ENCODE assay signal across 26 cellular contexts in genomic region chr1:178266619-178267066, GRCh38.
A peak's percentile ranks its signal among the peaks of the same experiment; 100 is the strongest.
DNase-seq lines count a peak whose midpoint lies in the region; ATAC-seq, FAIRE-seq and TF ChIP-seq lines count a peak whose summit lies in the region.
"Had no signal": no experiment of that assay in that cellular context is flagged by ENCODE, and none has a peak within 500 bp of the region (broad histone marks: within the 10 kb centered on the region; RNA-seq: fewer than 3 reads in every experiment).

No MANE protein-coding gene starts in this region.

- peaks cover 8% of the 10 kb centered on the region for H3K36me3 Mint-ChIP-seq in Calu3 (ENCODE audit: insufficient read depth, unreplicated experiment)
- H3K36me3 Mint-ChIP-seq in activated T-helper 17 cell treated with anti-CD3 and anti-CD28 coated beads, Interleukin-2, amount 50 U/mL, for 72 hours (ENCODE audit: low read depth): no peaks in the 10 kb centered on the region
- H3K36me3 Mint-ChIP-seq: CD14-positive monocyte had no signal

- no peak overlapping the region for H2BK5ac ChIP-seq in IMR-90 (ENCODE audit: low read depth, low read length, poor library complexity, severe bottlenecking)
- H2BK5ac ChIP-seq in H1 (ENCODE audit: low read depth, low read length): peak overlapping the region; percentile 94

- H3K9me3 ChIP-seq in IMR-90 (ENCODE audit: control insufficient read depth, insufficient read depth, low read length): no peaks in the 10 kb centered on the region
- H3K9me3 ChIP-seq in H1 (ENCODE audit: insufficient read depth in 2 of 2, low read depth in 1 of 2, low read length in 1 of 2): no peaks in the 10 kb centered on the region
- no peaks in the 10 kb centered on the region for H3K9me3 ChIP-seq in A673 (ENCODE audit: low read depth, low read length, poor library complexity, severe bottlenecking)
- H3K9me3 ChIP-seq: sigmoid colon, SJCRH30, testis had no signal

- no peak overlapping the region for H2AFZ ChIP-seq in IMR-90 (replicated peaks; ENCODE audit: low read length, poor library complexity)
- H2AFZ ChIP-seq in H1 (ENCODE audit: low read length): no peak overlapping the region

- H3K4me1 ChIP-seq in IMR-90 (ENCODE audit: control insufficient read depth, insufficient read depth, low read length) (peaks cover 5% of the 10 kb centered on the region), H1 (replicated peaks in 1 of 4; ENCODE audit: control insufficient read depth in 3 of 4, insufficient read depth in 4 of 4, low read length in 3 of 4) (peaks cover 6 to 32% (median 18%) of the 10 kb centered on the region in 4 experiments; a peak in 6 of 7 replicates), A673 (ENCODE audit: insufficient read depth, low read length, poor library complexity, severe bottlenecking) (no peaks in the 10 kb centered on the region)
- H3K4me1 ChIP-seq: testis had no signal

- TF ChIP-seq CTCF in Calu3 (IDR thresholded peaks at IDR 0.05; ENCODE audit: unreplicated experiment): no peak
- TF ChIP-seq CTCF in IMR-90 (conservative IDR thresholded peaks at IDR 0.05; ENCODE audit: low read depth, low read length): no peak
- TF ChIP-seq CTCF in H1 (IDR thresholded peaks at IDR 0.05; ENCODE audit: control extremely low read depth in 1 of 3, insufficient read depth in 1 of 3, low read depth in 1 of 3, low read length in 3 of 3): no peak
- TF ChIP-seq CTCF in D721Med (IDR thresholded peaks at IDR 0.05; ENCODE audit: insufficient read depth, missing control alignments): no peak
- no peak for TF ChIP-seq CTCF in A673 (conservative IDR thresholded peaks at IDR 0.05; ENCODE audit: low read depth, low read length)

- POLR2A ChIA-PET in IMR-90 (lab: Charles Lee; ENCODE audit: unreplicated experiment) (no interaction called here), H1 (lab: Charles Lee; ENCODE audit: partially characterized antibody) (interaction anchor here (0.6 to 2.1 kb wide), 7 partner anchors 11 to 173 kb away, joined by 3 to 7 read pairs (median 3); no protein-coding TSS in a partner anchor), A673 (lab: Charles Lee; ENCODE audit: low non-redundant PET) (no interaction called here)

- H3K4me2 ChIP-seq in IMR-90 (ENCODE audit: low read depth, low read length) (no peak overlapping the region), H1 (ENCODE audit: insufficient read depth in 1 of 2, low read depth in 2 of 2, low read length in 2 of 2) (peak overlapping the region; percentile 57 to 61)

- H3K4me3 Mint-ChIP-seq in Calu3 (ENCODE audit: low read depth, unreplicated experiment): no peak overlapping the region
- H3K4me3 Mint-ChIP-seq in activated T-helper 17 cell treated with anti-CD3 and anti-CD28 coated beads, Interleukin-2, amount 50 U/mL, for 72 hours: no peak overlapping the region
- H3K4me3 Mint-ChIP-seq: CD14-positive monocyte, nephron had no signal

- H3K79me1 ChIP-seq in IMR-90 (ENCODE audit: low read depth in 1 of 2, low read length in 2 of 2): peaks cover 27 to 36% of the 10 kb centered on the region in 2 experiments
- H3K79me1 ChIP-seq in H1 (ENCODE audit: low read depth, low read length): no peaks in the 10 kb centered on the region; the same call in 1 of the 2 replicates

- H3K4me1 Mint-ChIP-seq in Calu3 (ENCODE audit: low read depth, unreplicated experiment): peaks cover 73% of the 10 kb centered on the region
- H3K4me1 Mint-ChIP-seq in activated T-helper 17 cell treated with anti-CD3 and anti-CD28 coated beads, Interleukin-2, amount 50 U/mL, for 72 hours: no peaks in the 10 kb centered on the region

- H4K20me1 ChIP-seq in IMR-90 (ENCODE audit: insufficient read depth, low read length) (no peaks in the 10 kb centered on the region), H1 (replicated peaks in 1 of 2; ENCODE audit: control insufficient read depth in 1 of 2, insufficient read depth in 2 of 2, low read length in 2 of 2) (no peaks in the 10 kb centered on the region)

- H4K91ac ChIP-seq in IMR-90 (ENCODE audit: insufficient read depth, low read depth, low read length): no peak overlapping the region
- peak overlapping the region; percentile 90 for H4K91ac ChIP-seq in H1 (replicated peaks; ENCODE audit: insufficient read length, low read length)

- H3K36me3 ChIP-seq in IMR-90 (ENCODE audit: control insufficient read depth, insufficient read depth, low read length) (no peaks in the 10 kb centered on the region), H1 (ENCODE audit: control insufficient read depth in 2 of 4, insufficient read depth in 4 of 4, low read length in 3 of 4) (no peaks in the 10 kb centered on the region), A673 (ENCODE audit: insufficient read depth, low read length, poor library complexity, severe bottlenecking) (no peaks in the 10 kb centered on the region)
- H3K36me3 ChIP-seq: brain microvascular endothelial cell, sigmoid colon, SJCRH30 had no signal

- H2BK120ac ChIP-seq in IMR-90 (ENCODE audit: low read depth, low read length): peak overlapping the region; percentile 51; the same call in 1 of the 2 replicates
- H2BK120ac ChIP-seq in H1 (replicated peaks; ENCODE audit: low read depth, low read length): no peak overlapping the region

- H3K9ac ChIP-seq in IMR-90 (ENCODE audit: low read depth, low read length) (no peak overlapping the region), H1 (replicated peaks in 1 of 4; ENCODE audit: extremely low read depth in 1 of 4, low read depth in 3 of 4, low read length in 3 of 4) (peak overlapping the region in 3 of 4 experiments; percentile 15 to 34 (median 33); a peak in 2 of 7 replicates)

- H3K56ac ChIP-seq in IMR-90 (ENCODE audit: extremely low read depth, insufficient read depth, low read length): no peak overlapping the region
- H3K56ac ChIP-seq in H1 (replicated peaks; ENCODE audit: insufficient read length, low read depth, low read length): peak overlapping the region; percentile 80

- H3K4me3 ChIP-seq in IMR-90 (ENCODE audit: insufficient read depth, low read depth, low read length) (no peak overlapping the region), H1 (ENCODE audit: extremely low read depth in 1 of 4, insufficient read depth in 2 of 4, low read depth in 3 of 4, low read length in 4 of 4) (peak overlapping the region in 1 of 4 experiments; percentile 54; a peak in 2 of 8 replicates), A673 (ENCODE audit: low read depth, low read length, poor library complexity, severe bottlenecking) (no peak overlapping the region)
- H3K4me3 ChIP-seq: sigmoid colon, SJCRH30, testis had no signal

- DNase-seq in Calu3 (no peak), IMR-90 (no peak), H1 (ENCODE audit: low read depth in 1 of 2, low spot score in 2 of 2) (peak; percentile 77 to 94), islet precursor cell (peak; percentile 84), D721Med (ENCODE audit: insufficient read length, low spot score) (no peak), A673 (ENCODE audit: low spot score) (no peak)
- DNase-seq: activated CD4-positive, alpha-beta T cell treated with anti-CD3 and anti-CD28 coated beads, Interleukin-2, amount 50 U/mL, for 1 hour; brain microvascular endothelial cell; cortex of kidney; DMS153; left cardiac atrium; NCI-H1105; NCI-H2081 treated with DMSO at 0.1 percent for 48 hours; OCI-M1; sigmoid colon; SJCRH30; T-helper 2 cell; testis had no signal

- H4K8ac ChIP-seq in IMR-90 (ENCODE audit: low read depth in 2 of 2, low read length in 2 of 2): peak overlapping the region in 1 of 2 experiments; percentile 13; a peak in 1 of 4 replicates
- no peak overlapping the region for H4K8ac ChIP-seq in H1 (ENCODE audit: extremely low read depth, insufficient read depth, low read length)

- H3K18ac ChIP-seq in IMR-90 (ENCODE audit: low read depth, low read length): no peak overlapping the region
- peak overlapping the region; percentile 93; the same call in 1 of the 2 replicates for H3K18ac ChIP-seq in H1 (ENCODE audit: extremely low read depth, low read length)

- dilution Hi-C loops in IMR-90 (cut with HindIII; ENCODE audit: low sequenced_read_pairs, unreplicated experiment): no loop called here

- no peaks in the 10 kb centered on the region for H3K27me3 Mint-ChIP-seq in Calu3 (ENCODE audit: unreplicated experiment)
- no peaks in the 10 kb centered on the region for H3K27me3 Mint-ChIP-seq in activated T-helper 17 cell treated with anti-CD3 and anti-CD28 coated beads, Interleukin-2, amount 50 U/mL, for 72 hours

- H2BK12ac ChIP-seq in H1 (ENCODE audit: low read depth, low read length): peak overlapping the region; percentile 83; the same call in 1 of the 2 replicates

- H2BK20ac ChIP-seq in IMR-90 (ENCODE audit: low read depth, low read length) (no peak overlapping the region), H1 (ENCODE audit: low read length) (peak overlapping the region; percentile 76)

- no peaks in the 10 kb centered on the region for H3K23me2 ChIP-seq in H1 (ENCODE audit: low read depth, low read length)

- TF ChIP-seq EP300 in H1 (IDR thresholded peaks at IDR 0.05; ENCODE audit: borderline replicate concordance in 1 of 2, low read depth in 2 of 2, low read length in 2 of 2): peak in 1 of 2 experiments; percentile 71; a peak in 1 of 3 replicates

- H3K27ac ChIP-seq in IMR-90 (ENCODE audit: insufficient read depth, low read length) (no peak overlapping the region), H1 (ENCODE audit: low read depth, low read length) (peak overlapping the region; percentile 61; the same call in 1 of the 2 replicates), A673 (ENCODE audit: low read depth, low read length, poor library complexity, severe bottlenecking) (no peak overlapping the region)
- H3K27ac ChIP-seq: brain microvascular endothelial cell, sigmoid colon, SJCRH30, testis, VCaP had no signal

- H4K5ac ChIP-seq in IMR-90 (ENCODE audit: low read depth, low read length): no peak overlapping the region
- H4K5ac ChIP-seq in H1 (ENCODE audit: insufficient read length, low read depth, low read length): peak overlapping the region; percentile 91

- intact Hi-C loops in Calu3 (cut with micrococcal nuclease; ENCODE audit: unreplicated experiment): no loop called here
- intact Hi-C loops in IMR-90 (cut with micrococcal nuclease): no loop called here
- intact Hi-C loops in A673 (cut with micrococcal nuclease; ENCODE audit: unreplicated experiment): no loop called here

- FAIRE-seq in H1 (lab: Jason Lieb, UNC): peak; percentile 99
- FAIRE-seq in D721Med (lab: Jason Lieb, UNC): no peak
- FAIRE-seq: endothelial cell of umbilical vein, GM12891 had no signal

- H3K4ac ChIP-seq in IMR-90 (ENCODE audit: low read depth, low read length) (no peak overlapping the region), H1 (replicated peaks; ENCODE audit: insufficient read length, low read depth, low read length) (no peak overlapping the region)

- H3K14ac ChIP-seq in IMR-90 (replicated peaks; ENCODE audit: low read depth, low read length) (no peak overlapping the region), H1 (ENCODE audit: insufficient read length) (no peak overlapping the region)

- TF ChIP-seq POLR2A in IMR-90 (IDR thresholded peaks at IDR 0.05; ENCODE audit: low read depth, low read length) (no peak), H1 (IDR thresholded peaks at IDR 0.05; ENCODE audit: control extremely low read depth in 1 of 2, low read depth in 2 of 2, low read length in 2 of 2) (peak in 1 of 2 experiments; percentile 81; a peak in 2 of 3 replicates)

- H3K23ac ChIP-seq in IMR-90 (ENCODE audit: low read depth, low read length) (no peak overlapping the region), H1 (ENCODE audit: insufficient read length) (no peak overlapping the region)

- H3K27ac Mint-ChIP-seq in Calu3 (ENCODE audit: unreplicated experiment): peak overlapping the region; percentile 55
- no peak overlapping the region for H3K27ac Mint-ChIP-seq in activated T-helper 17 cell treated with anti-CD3 and anti-CD28 coated beads, Interleukin-2, amount 50 U/mL, for 72 hours
- H3K27ac Mint-ChIP-seq: activated T-helper 2 cell treated with anti-CD3 and anti-CD28 coated beads, Interferon-gamma antibody, Interleukin-2, Interleukin-4, amounts not matched to agents 10 μg/mL and 5 μg/mL and 100 μg/mL, durations not matched to agents 14 hours and 24 hours and 36 hours had no signal

- peaks cover 3% of the 10 kb centered on the region; the same call in 1 of the 2 replicates for H3K9me1 ChIP-seq in IMR-90 (ENCODE audit: insufficient read depth, low read length)

- CTCF ChIA-PET in Calu3 (lab: Charles Lee) (no interaction called here), IMR-90 (lab: Yijun Ruan, JAX) (interaction anchor here (1.4 kb wide), 1 partner anchor 12 kb away, joined by 3 read pairs; no protein-coding TSS in a partner anchor), H1 (lab: Charles Lee; ENCODE audit: partially characterized antibody) (interaction anchor here (1.2 to 2.8 kb wide), 3 partner anchors 11 to 33 kb away, joined by 3 to 13 read pairs (median 13); no protein-coding TSS in a partner anchor), A673 (lab: Charles Lee) (no interaction called here)

- ATAC-seq in IMR-90 (ENCODE audit: low read depth): no peak
- ATAC-seq in GM18511 (IDR thresholded peaks at IDR 0.05; ENCODE audit: unreplicated experiment): no peak
- ATAC-seq in activated T-helper 17 cell treated with anti-CD3 and anti-CD28 coated beads, Interleukin-2, amount 50 U/mL, for 72 hours (replicated peaks): no peak
- ATAC-seq: left cardiac atrium had no signal

- peaks cover 0 to 68% of the 10 kb centered on the region in 2 experiments; a peak in 2 of 4 replicates for H3K79me2 ChIP-seq in H1 (ENCODE audit: control insufficient read depth in 1 of 2, insufficient read depth in 2 of 2, low read length in 2 of 2)

- H2BK15ac ChIP-seq in IMR-90 (ENCODE audit: low read depth, low read length) (no peak overlapping the region), H1 (ENCODE audit: low read length) (no peak overlapping the region)

- no CpG with 5 or more reads among the region's 4 CpGs for WGBS in IMR-90 (ENCODE audit: extremely low coverage in 2 of 2, insufficient read length in 1 of 2), 2 experiments
- WGBS in H1 (ENCODE audit: extremely low coverage in 1 of 2, insufficient coverage in 1 of 2, insufficient read length in 1 of 2, insufficient replicate concordance in 2 of 2, low coverage in 1 of 2, low lambda C conversion rate in 2 of 2, missing lambda C conversion rate in 1 of 2), 2 experiments: 6% methylated on average over 4 of the region's 4 CpGs; no CpG with 5 or more reads in 1 of the 2 experiments

- H2AK5ac ChIP-seq in IMR-90 (ENCODE audit: low read depth, low read length): peak overlapping the region; percentile 23; the same call in 1 of the 2 replicates
- H2AK5ac ChIP-seq in H1 (ENCODE audit: low read depth, low read length): 0 out of 2 replicates have a peak overlapping the region, but pooled peaks have one; percentile 34

- BruUV-seq in Calu3 (replicated peaks; lab: Mats Ljungman, UMichigan) (no TSS peak), IMR-90 (replicated peaks; lab: Mats Ljungman, UMichigan) (no TSS peak), A673 (replicated peaks; lab: Mats Ljungman, UMichigan) (no TSS peak)

- no peak overlapping the region for H2AK9ac ChIP-seq in IMR-90 (replicated peaks; ENCODE audit: low read depth, low read length, poor library complexity)

- H3K27me3 ChIP-seq in IMR-90 (ENCODE audit: control insufficient read depth, insufficient read depth, low read length): no peaks in the 10 kb centered on the region
- H3K27me3 ChIP-seq in H1 (replicated peaks in 1 of 4; ENCODE audit: control insufficient read depth in 3 of 4, extremely low read depth in 1 of 4, insufficient read depth in 3 of 4, low read length in 3 of 4): no peaks in the 10 kb centered on the region
- no peaks in the 10 kb centered on the region for H3K27me3 ChIP-seq in A673 (replicated peaks; ENCODE audit: insufficient read depth, low read depth, low read length, poor library complexity)
- H3K27me3 ChIP-seq: brain microvascular endothelial cell, sigmoid colon, SJCRH30, testis had no signal

- in situ Hi-C loops in IMR-90 (cut with MboI; ENCODE audit: low sequenced_read_pairs): no loop called here

- no peaks in the 10 kb centered on the region for H3K9me3 Mint-ChIP-seq in Calu3 (ENCODE audit: low read depth, unreplicated experiment)
- peaks cover 4% of the 10 kb centered on the region for H3K9me3 Mint-ChIP-seq in activated T-helper 17 cell treated with anti-CD3 and anti-CD28 coated beads, Interleukin-2, amount 50 U/mL, for 72 hours
- H3K9me3 Mint-ChIP-seq: activated T-helper 2 cell treated with anti-CD3 and anti-CD28 coated beads, Interferon-gamma antibody, Interleukin-2, Interleukin-4, amounts not matched to agents 10 μg/mL and 5 μg/mL and 100 μg/mL, durations not matched to agents 14 hours and 24 hours and 36 hours; nephron had no signal

- TF ChIP-seq RAD21 in IMR-90 (IDR thresholded peaks at IDR 0.05; ENCODE audit: low read length) (no peak), H1 (IDR thresholded peaks at IDR 0.05 in 1 of 2, conservative IDR thresholded peaks at IDR 0.05 in 1 of 2; ENCODE audit: low read depth in 2 of 2, low read length in 2 of 2) (no peak)

Comparison
In these comparisons a context has a peak if more than half of its experiments do, and no peak if none do; other contexts are left out.
1. DNase-seq: peak in H1 (2 of 2) and islet precursor cell (single experiment); none in Calu3 (single experiment), IMR-90 (single experiment), D721Med (single experiment) and A673 (single experiment).
2. CTCF ChIA-PET loops: an anchor here in IMR-90 (1.4 kb wide) and H1 (1.2 to 2.8 kb wide); none called in Calu3 and A673.